8 cellular contexts compared by ENCODE assay signal in the genomic region with DNA sequence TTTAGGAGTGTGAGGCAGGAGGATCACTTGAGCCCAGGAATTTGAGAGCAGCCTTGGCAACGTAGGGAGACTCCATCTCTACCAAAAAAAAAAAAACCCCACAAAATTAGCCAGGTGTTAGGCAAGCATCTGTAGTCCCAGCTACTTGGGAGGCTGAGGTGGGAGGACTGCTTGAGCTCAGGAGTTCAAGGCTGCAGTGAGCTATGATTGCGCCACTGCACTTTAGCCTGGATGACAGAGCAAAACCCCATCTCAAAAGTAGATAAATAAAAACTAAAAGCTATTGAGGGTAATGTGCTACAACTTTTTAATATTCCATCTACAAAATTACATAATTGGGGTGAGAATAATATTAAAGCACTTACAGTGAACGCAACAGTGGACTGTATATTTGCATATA.
"Had no signal": no experiment of that assay in that cellular context is flagged by ENCODE, and none has a peak within 500 bp of the region (broad histone marks: within the 10 kb centered on the region; RNA-seq: fewer than 3 reads in every experiment).

No MANE protein-coding gene starts in this region.

- H3K9me3 ChIP-seq: HAP-1 had no signal

- ATAC-seq: HCT116 had no signal

- DNase-seq: GM23248, GOT3, H7, HFFc6, KG1 had no signal

- H3K4me3 ChIP-seq: GM23248, HAP-1 had no signal

- FAIRE-seq: HTR-8/SVneo had no signal

- H3K27ac ChIP-seq: GM23248 had no signal

- H3K9ac ChIP-seq: GM23248 had no signal

- H2AFZ ChIP-seq: GM23248 had no signal
